1 cellular context compared by ENCODE assay signal in genomic region chr15:80953001-80953952, GRCh38.
TF ChIP-seq lines count a peak whose summit lies in the region.

No MANE protein-coding gene starts in this region.

TF ChIP-seq in GM23338, 12 proteins besides CTCF, POLR2A, EP300 and RAD21 (continued from another document):
- TF ChIP-seq ZNF462 (CRISPR knock-in tag; IDR thresholded peaks at IDR 0.05) (no peak), EZH2 (IDR thresholded peaks at IDR 0.05; ENCODE audit: low read depth, unreplicated experiment) (no peak), POLR2AphosphoS5 (IDR thresholded peaks at IDR 0.05; ENCODE audit: low read depth) (no peak), ETS1 (IDR thresholded peaks at IDR 0.05) (no peak), CREB1 (CRISPR knock-in tag; IDR thresholded peaks at IDR 0.05; ENCODE audit: low read depth) (no peak), ZNF114 (CRISPR knock-in tag; IDR thresholded peaks at IDR 0.05) (no peak), REST (IDR thresholded peaks at IDR 0.05; ENCODE audit: unreplicated experiment) (no peak), JUNB (IDR thresholded peaks at IDR 0.05; ENCODE audit: unreplicated experiment) (no peak)
